In the genomic region with DNA sequence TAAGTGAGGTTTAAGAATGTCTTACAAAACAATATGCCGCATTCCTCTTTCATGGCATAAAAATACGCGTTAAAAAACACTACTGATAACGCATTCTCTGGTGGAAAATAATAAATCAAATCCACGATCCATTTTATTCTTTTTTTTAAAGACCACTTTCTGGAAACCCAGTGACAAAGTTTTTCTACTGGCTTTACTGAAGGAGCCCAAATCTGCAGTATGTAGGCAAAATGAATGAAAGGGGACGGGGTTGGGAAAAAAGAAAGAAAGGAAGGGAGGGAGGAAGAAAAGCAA, we compare ENCODE assay signal across 17 cellular contexts. TPM values are rescaled to one million over a fixed set of nuclear protein-coding genes. Genes with fewer than 3 reads are reported as not detected.
DNase-seq lines count a peak whose midpoint lies in the region; ATAC-seq and TF ChIP-seq lines count a peak whose summit lies in the region.
"Had no signal": no experiment of that assay in that cellular context is flagged by ENCODE, and none has a peak within 500 bp of the region (broad histone marks: within the 10 kb centered on the region; RNA-seq: fewer than 3 reads in every experiment).

No MANE protein-coding gene starts in this region.

- H3K4me3 Mint-ChIP-seq in GM23338 (peak overlapping the region; percentile 87), endothelial cell (ENCODE audit: unreplicated experiment) (peak overlapping the region; percentile 84), neural crest cell (peak overlapping the region; percentile 84), CD14-positive monocyte (peak overlapping the region in 1 of 2 donors; percentile 82)
- H3K4me3 Mint-ChIP-seq: HFFc6 had no signal

- H3K27me3 Mint-ChIP-seq in GM23338 (ENCODE audit: insufficient read depth, low read depth, poor library complexity) (peaks cover 54% of the 10 kb centered on the region), endothelial cell (ENCODE audit: unreplicated experiment) (peaks cover 14% of the 10 kb centered on the region), neural crest cell (ENCODE audit: low read depth) (peaks cover 86% of the 10 kb centered on the region), CD14-positive monocyte (ENCODE audit: low read depth in 3 of 3) (peaks cover 65 to 80% (median 78%) of the 10 kb centered on the region in 3 donors)

- H3K9me3 ChIP-seq in MM.1S (replicated peaks; ENCODE audit: insufficient read depth, low read length): no peaks in the 10 kb centered on the region
- H3K9me3 ChIP-seq: mucosa of descending colon had no signal

- no peaks in the 10 kb centered on the region for H3K9me2 ChIP-seq in GM23338 (ENCODE audit: insufficient read depth)
- H3K9me2 ChIP-seq in MM.1S (replicated peaks; ENCODE audit: insufficient read depth, low read length): no peaks in the 10 kb centered on the region

- no peaks in the 10 kb centered on the region for H3K9me3 Mint-ChIP-seq in GM23338
- H3K9me3 Mint-ChIP-seq in endothelial cell (ENCODE audit: unreplicated experiment): no peaks in the 10 kb centered on the region
- H3K9me3 Mint-ChIP-seq in neural crest cell: no peaks in the 10 kb centered on the region
- H3K9me3 Mint-ChIP-seq in CD14-positive monocyte: peaks cover 0 to 25% (median 5%) of the 10 kb centered on the region in 7 donors
- H3K9me3 Mint-ChIP-seq: HFFc6 had no signal

- no peak overlapping the region for H3K27ac Mint-ChIP-seq in GM23338
- H3K27ac Mint-ChIP-seq in endothelial cell (ENCODE audit: unreplicated experiment): peak overlapping the region; percentile 31
- H3K27ac Mint-ChIP-seq in neural crest cell (ENCODE audit: unreplicated experiment): no peak overlapping the region
- no peak overlapping the region for H3K27ac Mint-ChIP-seq in CD14-positive monocyte
- H3K27ac Mint-ChIP-seq: HFFc6 had no signal

- 0 out of 2 replicates have a peak, but pooled peaks cover 3% of the 10 kb centered on the region for H3F3A ChIP-seq in GM23338 (replicated peaks; ENCODE audit: low read depth)
- peaks cover 16% of the 10 kb centered on the region for H3F3A ChIP-seq in MM.1S (ENCODE audit: insufficient read depth, low read length)

- DNase-seq in GM23338 (ENCODE audit: low spot score) (no peak), MM.1S (no peak), endothelial cell (ENCODE audit: low spot score) (no peak), neural crest cell (ENCODE audit: low read depth, low spot score) (no peak), CD14-positive monocyte (ENCODE audit: low spot score) (no peak), 8988T (no peak), RWPE1 (ENCODE audit: low spot score) (no peak), hepatic stellate cell (ENCODE audit: low spot score) (no peak)
- DNase-seq: HFFc6, mucosa of descending colon, NCI-H2029, PC-3, right cardiac atrium had no signal

- H3K27ac ChIP-seq in GM23338 (ENCODE audit: low read depth) (no peak overlapping the region), MM.1S (ENCODE audit: low read length) (no peak overlapping the region), RWPE1 (no peak overlapping the region)

- H3K9ac ChIP-seq in MM.1S (ENCODE audit: low read length): peak overlapping the region; percentile 40; the same call in 1 of the 2 replicates

- H3K4me2 ChIP-seq in GM23338 (peak overlapping the region; percentile 98), MM.1S (ENCODE audit: low read depth, low read length) (peak overlapping the region; percentile 77)

- H3K79me2 ChIP-seq in GM23338 (replicated peaks; ENCODE audit: insufficient read depth) (no peaks in the 10 kb centered on the region), MM.1S (ENCODE audit: low read length) (peaks cover 33% of the 10 kb centered on the region)

- POLR2A ChIA-PET in RWPE1 (lab: Yijun Ruan, JAX; ENCODE audit: low non-redundant PET): no interaction called here

- peaks cover 24% of the 10 kb centered on the region for H3K4me1 ChIP-seq in GM23338 (ENCODE audit: insufficient read depth)
- H3K4me1 ChIP-seq in MM.1S (ENCODE audit: low read length): peaks cover 4% of the 10 kb centered on the region; the same call in 1 of the 2 replicates

- H2AFZ ChIP-seq in GM23338 (peak overlapping the region; percentile 95), MM.1S (ENCODE audit: low read length) (no peak overlapping the region)

- H3K4me1 Mint-ChIP-seq in GM23338 (peaks cover 12% of the 10 kb centered on the region; the same call in 2 of the 3 replicates), endothelial cell (ENCODE audit: unreplicated experiment) (peaks cover 14% of the 10 kb centered on the region), neural crest cell (peaks cover 17% of the 10 kb centered on the region), CD14-positive monocyte (peaks cover 27% of the 10 kb centered on the region)

- peaks cover 73% of the 10 kb centered on the region for H3K27me3 ChIP-seq in GM23338 (ENCODE audit: insufficient read depth)
- H3K27me3 ChIP-seq in MM.1S (replicated peaks; ENCODE audit: insufficient read depth, low read length): no peaks in the 10 kb centered on the region

- CTCF ChIA-PET in RWPE1 (lab: Yijun Ruan, JAX): interaction anchor here (1.1 kb wide), 1 partner anchor 90 kb away, joined by 4 read pairs; no protein-coding TSS in a partner anchor

- TF ChIP-seq CTCF in GM23338 (conservative IDR thresholded peaks at IDR 0.05; ENCODE audit: low read depth in 2 of 2) (no peak), MM.1S (IDR thresholded peaks at IDR 0.05; ENCODE audit: low read length) (no peak), endothelial cell (IDR thresholded peaks at IDR 0.05; ENCODE audit: unreplicated experiment) (no peak), neural crest cell (conservative IDR thresholded peaks at IDR 0.05) (no peak), CD14-positive monocyte (IDR thresholded peaks at IDR 0.05) (no peak), RWPE1 (conservative IDR thresholded peaks at IDR 0.05; ENCODE audit: low read depth) (no peak)

- H3K36me3 Mint-ChIP-seq in GM23338 (ENCODE audit: low read depth): no peaks in the 10 kb centered on the region
- no peaks in the 10 kb centered on the region for H3K36me3 Mint-ChIP-seq in endothelial cell (ENCODE audit: low read depth, unreplicated experiment)
- no peaks in the 10 kb centered on the region for H3K36me3 Mint-ChIP-seq in neural crest cell (ENCODE audit: low read depth)
- H3K36me3 Mint-ChIP-seq in CD14-positive monocyte: no peaks in the 10 kb centered on the region

- H3K36me3 ChIP-seq in GM23338 (ENCODE audit: insufficient read depth) (no peaks in the 10 kb centered on the region), MM.1S (replicated peaks; ENCODE audit: insufficient read depth, low read length) (no peaks in the 10 kb centered on the region)

- ATAC-seq in GM23338: no peak
- ATAC-seq: activated CD4-positive, CD25-positive, alpha-beta regulatory T cell treated with anti-CD3 and anti-CD28 coated beads, Interleukin-2, amount 50 U/mL, for 24 hours; mucosa of descending colon; PC-3; right cardiac atrium had no signal

- no peaks in the 10 kb centered on the region for H4K20me1 ChIP-seq in GM23338 (replicated peaks; ENCODE audit: insufficient read depth)
- H4K20me1 ChIP-seq in MM.1S (ENCODE audit: insufficient read depth, low read length): no peaks in the 10 kb centered on the region

- intact Hi-C loops in CD14-positive monocyte (cut with micrococcal nuclease): loop anchor here in 1 of 2 donors (10.0 kb wide), 1 partner anchor 170 kb away; no protein-coding TSS in a partner anchor

- H3K4me3 ChIP-seq in GM23338: peak overlapping the region; percentile 75
- H3K4me3 ChIP-seq in MM.1S (ENCODE audit: low read length): peak overlapping the region; percentile 60
- H3K4me3 ChIP-seq: mucosa of descending colon had no signal

TF ChIP-seq in GM23338, 12 proteins besides CTCF, POLR2A, EP300 and RAD21 (continues in another document):
- TF ChIP-seq POLR2AphosphoS5 (IDR thresholded peaks at IDR 0.05; ENCODE audit: low read depth): no peak
- TF ChIP-seq JUNB (IDR thresholded peaks at IDR 0.05; ENCODE audit: unreplicated experiment): no peak
- no peak for TF ChIP-seq EZH2 (IDR thresholded peaks at IDR 0.05; ENCODE audit: low read depth, unreplicated experiment)

RNA-seq across cellular contexts. Expression of a gene that starts 2.0 kb away (rescaled TPM):
- total RNA-seq in GM23338 (2014; rRNA removed; shearing (Covaris generic)): 0.07 and 0.12 TPM in 2 replicates
- polyA plus RNA-seq in GM23338 (2016; fragmentation: Nextera tagmentation; extraction: Ambion mirVana) (0.05 and 0.12 TPM in 2 replicates), CD14-positive monocyte (under 1 TPM in 1 of 2 donors, not detected in 1; 0.02 TPM)
- total RNA-seq in endothelial cell (ENCODE audit: unreplicated experiment) (0.15 TPM), neural crest cell (0.33 and 0.66 TPM in 2 replicates)
- total RNA-seq: dermis microvascular lymphatic vessel endothelial cell, HFFc6, HT-29, MCF 10A, PC-3 had no signal
